In the genomic region with DNA sequence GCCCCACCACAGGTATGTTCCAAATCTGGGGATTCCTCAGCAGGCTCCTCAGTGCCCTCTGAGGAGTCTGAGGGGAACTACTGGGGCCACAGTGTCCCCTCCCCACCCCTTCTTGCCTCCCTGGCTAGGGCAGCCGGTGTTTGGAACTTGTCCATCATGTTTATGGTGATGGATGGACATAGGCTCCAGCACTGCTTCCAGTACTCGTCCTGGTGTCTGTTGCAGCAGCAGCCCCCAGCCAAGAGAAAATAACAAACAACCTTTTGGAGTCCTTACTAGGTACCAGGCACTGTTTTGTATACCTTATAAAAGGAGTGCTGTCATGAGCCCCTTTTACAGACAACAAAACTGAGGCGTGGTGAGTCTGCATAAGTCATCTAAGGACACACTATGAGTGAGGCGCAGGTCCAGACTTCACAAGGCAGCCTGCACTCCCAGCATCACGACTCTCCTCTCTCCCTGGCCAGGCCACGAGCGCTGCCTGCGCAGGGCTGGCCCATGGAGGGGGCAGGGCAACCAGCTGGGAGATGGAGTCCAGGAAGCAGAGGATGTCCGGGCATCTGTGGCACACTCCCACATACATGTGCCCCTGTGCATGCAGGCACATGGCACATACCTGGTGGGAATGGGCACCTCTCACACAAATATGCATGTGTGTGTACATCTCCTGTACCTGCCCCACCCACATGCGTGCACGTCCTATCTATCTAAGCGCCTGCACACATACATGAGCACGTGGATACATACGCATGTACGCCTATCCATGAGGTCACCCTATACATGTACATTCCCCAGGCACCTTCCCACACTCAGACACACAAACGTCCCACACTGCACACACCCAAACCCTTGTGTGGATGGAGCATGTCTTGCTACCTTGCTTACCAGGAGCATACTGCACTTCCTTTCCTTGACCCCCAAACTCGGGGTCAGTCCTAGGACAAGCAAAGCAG, we compare ENCODE assay signal across 2 cellular contexts.
TF ChIP-seq lines count a peak whose summit lies in the region.

No MANE protein-coding gene starts in this region.

TF ChIP-seq in HEK293, 187 proteins besides CTCF, POLR2A, EP300 and RAD21 (continued from another document):
- 0 out of 2 replicates have a peak, but pooled peaks have one; percentile 12 for TF ChIP-seq ZNF701 (tag by site-specific recombination; IDR thresholded peaks at IDR 0.05)

TF ChIP-seq in GM23338, 12 proteins besides CTCF, POLR2A, EP300 and RAD21 (continued from another document):
- TF ChIP-seq, protein P1, sequence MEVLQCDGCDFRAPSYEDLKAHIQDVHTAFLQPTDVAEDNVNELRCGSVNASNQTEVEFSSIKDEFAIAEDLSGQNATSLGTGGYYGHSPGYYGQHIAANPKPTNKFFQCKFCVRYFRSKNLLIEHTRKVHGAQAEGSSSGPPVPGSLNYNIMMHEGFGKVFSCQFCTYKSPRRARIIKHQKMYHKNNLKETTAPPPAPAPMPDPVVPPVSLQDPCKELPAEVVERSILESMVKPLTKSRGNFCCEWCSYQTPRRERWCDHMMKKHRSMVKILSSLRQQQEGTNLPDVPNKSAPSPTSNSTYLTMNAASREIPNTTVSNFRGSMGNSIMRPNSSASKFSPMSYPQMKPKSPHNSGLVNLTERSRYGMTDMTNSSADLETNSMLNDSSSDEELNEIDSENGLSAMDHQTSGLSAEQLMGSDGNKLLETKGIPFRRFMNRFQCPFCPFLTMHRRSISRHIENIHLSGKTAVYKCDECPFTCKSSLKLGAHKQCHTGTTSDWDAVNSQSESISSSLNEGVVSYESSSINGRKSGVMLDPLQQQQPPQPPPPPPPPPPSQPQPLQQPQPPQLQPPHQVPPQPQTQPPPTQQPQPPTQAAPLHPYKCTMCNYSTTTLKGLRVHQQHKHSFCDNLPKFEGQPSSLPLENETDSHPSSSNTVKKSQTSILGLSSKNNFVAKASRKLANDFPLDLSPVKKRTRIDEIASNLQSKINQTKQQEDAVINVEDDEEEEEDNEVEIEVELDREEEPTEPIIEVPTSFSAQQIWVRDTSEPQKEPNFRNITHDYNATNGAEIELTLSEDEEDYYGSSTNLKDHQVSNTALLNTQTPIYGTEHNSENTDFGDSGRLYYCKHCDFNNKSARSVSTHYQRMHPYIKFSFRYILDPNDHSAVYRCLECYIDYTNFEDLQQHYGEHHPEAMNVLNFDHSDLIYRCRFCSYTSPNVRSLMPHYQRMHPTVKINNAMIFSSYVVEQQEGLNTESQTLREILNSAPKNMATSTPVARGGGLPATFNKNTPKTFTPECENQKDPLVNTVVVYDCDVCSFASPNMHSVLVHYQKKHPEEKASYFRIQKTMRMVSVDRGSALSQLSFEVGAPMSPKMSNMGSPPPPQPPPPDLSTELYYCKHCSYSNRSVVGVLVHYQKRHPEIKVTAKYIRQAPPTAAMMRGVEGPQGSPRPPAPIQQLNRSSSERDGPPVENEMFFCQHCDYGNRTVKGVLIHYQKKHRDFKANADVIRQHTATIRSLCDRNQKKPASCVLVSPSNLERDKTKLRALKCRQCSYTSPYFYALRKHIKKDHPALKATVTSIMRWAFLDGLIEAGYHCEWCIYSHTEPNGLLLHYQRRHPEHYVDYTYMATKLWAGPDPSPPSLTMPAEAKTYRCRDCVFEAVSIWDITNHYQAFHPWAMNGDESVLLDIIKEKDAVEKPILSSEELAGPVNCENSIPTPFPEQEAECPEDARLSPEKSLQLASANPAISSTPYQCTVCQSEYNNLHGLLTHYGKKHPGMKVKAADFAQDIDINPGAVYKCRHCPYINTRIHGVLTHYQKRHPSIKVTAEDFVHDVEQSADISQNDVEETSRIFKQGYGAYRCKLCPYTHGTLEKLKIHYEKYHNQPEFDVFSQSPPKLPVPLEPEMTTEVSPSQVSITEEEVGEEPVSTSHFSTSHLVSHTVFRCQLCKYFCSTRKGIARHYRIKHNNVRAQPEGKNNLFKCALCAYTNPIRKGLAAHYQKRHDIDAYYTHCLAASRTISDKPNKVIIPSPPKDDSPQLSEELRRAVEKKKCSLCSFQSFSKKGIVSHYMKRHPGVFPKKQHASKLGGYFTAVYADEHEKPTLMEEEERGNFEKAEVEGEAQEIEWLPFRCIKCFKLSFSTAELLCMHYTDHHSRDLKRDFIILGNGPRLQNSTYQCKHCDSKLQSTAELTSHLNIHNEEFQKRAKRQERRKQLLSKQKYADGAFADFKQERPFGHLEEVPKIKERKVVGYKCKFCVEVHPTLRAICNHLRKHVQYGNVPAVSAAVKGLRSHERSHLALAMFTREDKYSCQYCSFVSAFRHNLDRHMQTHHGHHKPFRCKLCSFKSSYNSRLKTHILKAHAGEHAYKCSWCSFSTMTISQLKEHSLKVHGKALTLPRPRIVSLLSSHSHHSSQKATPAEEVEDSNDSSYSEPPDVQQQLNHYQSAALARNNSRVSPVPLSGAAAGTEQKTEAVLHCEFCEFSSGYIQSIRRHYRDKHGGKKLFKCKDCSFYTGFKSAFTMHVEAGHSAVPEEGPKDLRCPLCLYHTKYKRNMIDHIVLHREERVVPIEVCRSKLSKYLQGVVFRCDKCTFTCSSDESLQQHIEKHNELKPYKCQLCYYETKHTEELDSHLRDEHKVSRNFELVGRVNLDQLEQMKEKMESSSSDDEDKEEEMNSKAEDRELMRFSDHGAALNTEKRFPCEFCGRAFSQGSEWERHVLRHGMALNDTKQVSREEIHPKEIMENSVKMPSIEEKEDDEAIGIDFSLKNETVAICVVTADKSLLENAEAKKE (CRISPR knock-in tag; IDR thresholded peaks at IDR 0.05) = no peak
